Comparison of ENCODE assay signal across 17 cellular contexts in the genomic region with DNA sequence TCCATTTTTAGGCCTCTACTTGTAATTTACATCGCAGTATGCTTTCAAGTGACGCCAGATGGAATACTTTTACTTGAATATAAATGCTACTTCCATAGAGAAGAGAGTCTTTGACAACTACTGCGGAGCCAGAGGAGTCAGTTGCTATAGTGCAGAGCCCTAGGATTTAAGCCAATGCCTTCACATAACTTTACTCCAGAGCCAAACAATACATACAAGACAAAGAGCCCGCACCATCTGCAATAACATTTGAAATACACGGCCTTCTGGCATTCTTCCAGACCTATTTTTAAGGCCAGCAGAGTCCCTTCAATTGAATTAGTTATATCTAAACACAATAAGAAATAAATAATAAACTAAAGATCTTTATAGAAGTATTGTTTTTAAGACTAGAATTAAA. TPM values are rescaled to one million over a fixed set of nuclear protein-coding genes. Genes with fewer than 3 reads are reported as not detected.
DNase-seq lines count a peak whose midpoint lies in the region; ATAC-seq and TF ChIP-seq lines count a peak whose summit lies in the region.
"Had no signal": no experiment of that assay in that cellular context is flagged by ENCODE, and none has a peak within 500 bp of the region (broad histone marks: within the 10 kb centered on the region; RNA-seq: fewer than 3 reads in every experiment).

No MANE protein-coding gene starts in this region.

- intact Hi-C loops in esophagus squamous epithelium (cut with DNase I), result no loop called here

- TF ChIP-seq CTCF in BE2C (IDR thresholded peaks at IDR 0.05; ENCODE audit: low read depth, low read length), result no peak
- TF ChIP-seq CTCF in esophagus squamous epithelium (IDR thresholded peaks at IDR 0.05), result no peak

- no peak overlapping the region for H3K27ac ChIP-seq in esophagus squamous epithelium
- H3K27ac ChIP-seq: foreskin keratinocyte had no signal

- peaks cover 42% of the 10 kb centered on the region for H3K36me3 ChIP-seq in BE2C
- H3K36me3 ChIP-seq in esophagus squamous epithelium, result peaks cover 0 to 36% (median 0%) of the 10 kb centered on the region in 3 donors

- WGBS in esophagus squamous epithelium, 2 donors, result 46 to 72% methylated on average over 5 of the region's 5 CpGs

- H3K4me1 ChIP-seq in BE2C, result peaks cover 14% of the 10 kb centered on the region
- peaks cover 0 to 3% (median 0%) of the 10 kb centered on the region in 3 donors for H3K4me1 ChIP-seq in esophagus squamous epithelium
- H3K4me1 ChIP-seq: foreskin keratinocyte had no signal

- H3K27me3 ChIP-seq in BE2C, result no peaks in the 10 kb centered on the region
- H3K27me3 ChIP-seq in esophagus squamous epithelium, result no peaks in the 10 kb centered on the region
- H3K27me3 ChIP-seq: foreskin keratinocyte had no signal

- no peak for TF ChIP-seq POLR2A in esophagus squamous epithelium (IDR thresholded peaks at IDR 0.05)

- ATAC-seq in SK-N-SH treated with all-trans-retinoic acid at 6 μM for 48 hours, result no peak; the same call in 2 of the 3 replicates
- no peak for ATAC-seq in HG03460 (IDR thresholded peaks at IDR 0.05; ENCODE audit: unreplicated experiment)
- ATAC-seq: activated CD8-positive, alpha-beta T cell treated with anti-CD3 and anti-CD28 coated beads for 36 hours; activated T-cell treated with anti-CD3 and anti-CD28 coated beads, Interleukin-2, amount 50 U/mL, for 4 hours; foreskin keratinocyte; left lobe of liver; WTC11 had no signal

- peak; percentile 28 for DNase-seq in BE2C
- peak; percentile 9 for DNase-seq in fibroblast of peridontal ligament (ENCODE audit: extremely low read depth)
- peak; percentile 68 to 84 for DNase-seq in lung microvascular endothelial cell (ENCODE audit: low read depth in 2 of 2)
- DNase-seq in putamen (ENCODE audit: low spot score), result no peak
- no peak for DNase-seq in esophagus squamous epithelium (lab: John Stamatoyannopoulos, UW)
- DNase-seq in DMS53 (lab: John Stamatoyannopoulos, UW), result no peak
- DNase-seq: activated CD8-positive, alpha-beta T cell treated with anti-CD3 and anti-CD28 coated beads for 36 hours; activated T-cell treated with anti-CD3 and anti-CD28 coated beads, Interleukin-2, amount 50 U/mL, for 4 hours; CD8-positive, alpha-beta memory T cell; foreskin keratinocyte; NCI-H1417; occipital lobe; stimulated activated CD4-positive, alpha-beta T cell treated with anti-CD3 and anti-CD28 coated beads, Interleukin-2, amount 100 ng/mL, for 48 hours had no signal

- H3K4me3 ChIP-seq in BE2C (ENCODE audit: low read depth, low read length), result no peak overlapping the region
- H3K4me3 ChIP-seq in esophagus squamous epithelium, result no peak overlapping the region

- no peaks in the 10 kb centered on the region for H3K9me3 ChIP-seq in BE2C
- no peaks in the 10 kb centered on the region for H3K9me3 ChIP-seq in esophagus squamous epithelium

TF ChIP-seq in SK-N-SH treated with all-trans-retinoic acid at 6 μM for 48 hours, 23 proteins besides CTCF, POLR2A, EP300 and RAD21:
- TF ChIP-seq CSDC2 (CRISPR knock-in tag; IDR thresholded peaks at IDR 0.05), result no peak
- 0 out of 2 replicates have a peak, but pooled peaks have one; percentile 24 for TF ChIP-seq TCF4 (CRISPR knock-in tag; IDR thresholded peaks at IDR 0.05; ENCODE audit: borderline replicate concordance)
- peak; percentile 78 for TF ChIP-seq ISL1 (CRISPR knock-in tag; IDR thresholded peaks at IDR 0.05)

RNA-seq across cellular contexts. Expression of gene XPO4, which starts 59.4 kb away (rescaled TPM):
- polyA plus RNA-seq in BE2C (2012; ENCODE audit: insufficient read depth, insufficient read length, low read depth), result 7.0 TPM
- total RNA-seq in lung microvascular endothelial cell (16.3 and 16.7 TPM in 2 replicates), esophagus squamous epithelium (10 to 100 TPM in 3 of 4 donors, 1 to 10 TPM in 1; 8.8 to 25.0 (median 18.6) TPM)

Comparison
In these comparisons a context has a peak if more than half of its experiments do, and no peak if none do; other contexts are left out.
1. DNase-seq: peak in BE2C (single experiment), fibroblast of peridontal ligament (single experiment) and lung microvascular endothelial cell (2 of 2); none in putamen (single experiment), esophagus squamous epithelium (single experiment) and DMS53 (single experiment).